8 cellular contexts compared by ENCODE assay signal in genomic region chr1:178192686-178193085, GRCh38.
DNase-seq lines count a peak whose midpoint lies in the region; ATAC-seq, FAIRE-seq and TF ChIP-seq lines count a peak whose summit lies in the region.

No MANE protein-coding gene starts in this region.

- TF ChIP-seq CTCF in astrocyte of the spinal cord (IDR thresholded peaks at IDR 0.05; ENCODE audit: low read depth, low read length) (no peak), keratinocyte (optimal IDR thresholded peaks at IDR 0.05 in 1 of 3, IDR thresholded peaks at IDR 0.05 in 1 of 3, conservative IDR thresholded peaks at IDR 0.05 in 1 of 3; ENCODE audit: extremely low read depth in 1 of 3, insufficient read depth in 2 of 3, low read length in 3 of 3) (no peak), thyroid gland (IDR thresholded peaks at IDR 0.05) (no peak)

- no peaks in the 10 kb centered on the region for H3K9me1 ChIP-seq in keratinocyte (ENCODE audit: control insufficient read depth, extremely low read depth, insufficient read depth, low read length)

- dilution Hi-C loops in keratinocyte (cut with MboI; ENCODE audit: extremely low pct_ligation_motif_present, low sequenced_read_pairs): no loop called here

- no peak overlapping the region for H3K4me3 ChIP-seq in astrocyte of the spinal cord (ENCODE audit: low read depth, low read length)
- peak overlapping the region in 2 of 3 experiments; percentile 32 to 36 for H3K4me3 ChIP-seq in keratinocyte (ENCODE audit: control insufficient read depth in 2 of 3, extremely low read depth in 1 of 3, insufficient read depth in 2 of 3, low read depth in 1 of 3, low read length in 3 of 3)
- no peak overlapping the region for H3K4me3 ChIP-seq in thyroid gland (replicated peaks in 1 of 3)

- TF ChIP-seq POLR2A in thyroid gland (IDR thresholded peaks at IDR 0.05): no peak

- H2AFZ ChIP-seq in keratinocyte (ENCODE audit: control insufficient read depth, low read length): peak overlapping the region; percentile 10

- H3K27ac ChIP-seq in keratinocyte (ENCODE audit: control insufficient read depth, insufficient read depth, low read length) (peak overlapping the region; percentile 63), thyroid gland (no peak overlapping the region)

- peak overlapping the region; percentile 31 for H3K9ac ChIP-seq in keratinocyte (ENCODE audit: control insufficient read depth, extremely low read depth, insufficient read depth, low read length)

- WGBS in thyroid gland, 2 donors: 69 to 75% methylated on average over 3 of the region's 3 CpGs

- no peak for ATAC-seq in HG02852 (IDR thresholded peaks at IDR 0.05; ENCODE audit: unreplicated experiment)

- H3K27me3 ChIP-seq in keratinocyte (ENCODE audit: control insufficient read depth, extremely low read depth, insufficient read depth, low read length): no peaks in the 10 kb centered on the region
- no peaks in the 10 kb centered on the region for H3K27me3 ChIP-seq in thyroid gland

- in situ Hi-C loops in ACHN (cut with HindIII; ENCODE audit: low pct_ligation_motif_present, low pct_unique_long_range_greater_than_20kb, low sequenced_read_pairs) (no loop called here), astrocyte of the spinal cord (cut with HindIII; ENCODE audit: low sequenced_read_pairs) (no loop called here)

- H3K36me3 ChIP-seq in keratinocyte (ENCODE audit: control insufficient read depth in 2 of 2, extremely low read depth in 1 of 2, insufficient read depth in 2 of 2, low read length in 2 of 2): no peaks in the 10 kb centered on the region
- no peaks in the 10 kb centered on the region for H3K36me3 ChIP-seq in thyroid gland

- H3K4me2 ChIP-seq in keratinocyte (ENCODE audit: control insufficient read depth, extremely low read depth, insufficient read depth, low read depth, low read length): peak overlapping the region; percentile 74

- H3K79me2 ChIP-seq in keratinocyte (ENCODE audit: control insufficient read depth, insufficient read depth, low read length): peaks cover 66% of the 10 kb centered on the region

- H3K4me1 ChIP-seq in keratinocyte (ENCODE audit: control insufficient read depth, extremely low read depth, insufficient read depth, low read length): peaks cover 13% of the 10 kb centered on the region
- no peaks in the 10 kb centered on the region for H3K4me1 ChIP-seq in thyroid gland

- DNase-seq in ACHN: peak; percentile 69
- peak; percentile 93 for DNase-seq in LHCN-M2 (ENCODE audit: low read depth)
- peak; percentile 75 for DNase-seq in astrocyte of the spinal cord (ENCODE audit: low read depth, low spot score)
- DNase-seq in keratinocyte (ENCODE audit: low read depth, low spot score): peak; percentile 42
- DNase-seq in thyroid gland: no peak
- DNase-seq in NCI-H2029 treated with DMSO at 0.1 percent for 48 hours (lab: John Stamatoyannopoulos, UW): no peak
- DNase-seq in cerebellar nuclear complex (lab: John Stamatoyannopoulos, UW): no peak

- intact Hi-C loops in thyroid gland (cut with DNase I): no loop called here

- peak; percentile 85 for FAIRE-seq in keratinocyte (lab: Jason Lieb, UNC)

- H3K9me3 ChIP-seq in keratinocyte (ENCODE audit: control insufficient read depth, low read depth, low read length) (no peaks in the 10 kb centered on the region), thyroid gland (no peaks in the 10 kb centered on the region)

- no peaks in the 10 kb centered on the region for H4K20me1 ChIP-seq in keratinocyte (ENCODE audit: control insufficient read depth, extremely low read depth, insufficient read depth, low read length)

Comparison
In these comparisons a context has a peak if more than half of its experiments do, and no peak if none do; other contexts are left out.
1. DNase-seq: peak in ACHN (single experiment), LHCN-M2 (single experiment), astrocyte of the spinal cord (single experiment) and keratinocyte (single experiment); none in thyroid gland (0 of 2), NCI-H2029 treated with DMSO at 0.1 percent for 48 hours (single experiment) and cerebellar nuclear complex (0 of 2).
2. H3K4me3 ChIP-seq: peak in keratinocyte (2 of 3); none in astrocyte of the spinal cord (single experiment) and thyroid gland (0 of 3).